In genomic region chr1:151867785-151868403, GRCh38 we compare ENCODE assay signal across 15 cellular contexts. TPM values are rescaled to one million over a fixed set of nuclear protein-coding genes. Genes with fewer than 3 reads are reported as not detected.
DNase-seq lines count a peak whose midpoint lies in the region; ATAC-seq, FAIRE-seq and TF ChIP-seq lines count a peak whose summit lies in the region.
"Had no signal": no experiment of that assay in that cellular context is flagged by ENCODE, and none has a peak within 500 bp of the region (broad histone marks: within the 10 kb centered on the region; RNA-seq: fewer than 3 reads in every experiment).

No MANE protein-coding gene starts in this region.

- H3K4me1 Mint-ChIP-seq in astrocyte (ENCODE audit: low read depth, unreplicated experiment) = peaks cover 7% of the 10 kb centered on the region

- H3K4me2 ChIP-seq in IMR-90 (ENCODE audit: low read depth, low read length) = peak overlapping the region; percentile 21; the same call in 1 of the 2 replicates
- no peak overlapping the region for H3K4me2 ChIP-seq in astrocyte (ENCODE audit: low read length)

- no peaks in the 10 kb centered on the region for H3K36me3 ChIP-seq in IMR-90 (ENCODE audit: control insufficient read depth, insufficient read depth, low read length)
- H3K36me3 ChIP-seq in astrocyte (ENCODE audit: insufficient read depth, low read length) = no peaks in the 10 kb centered on the region
- H3K36me3 ChIP-seq: ovary had no signal

- H2BK5ac ChIP-seq in IMR-90 (ENCODE audit: low read depth, low read length, poor library complexity, severe bottlenecking) = peak overlapping the region; percentile 34

- TF ChIP-seq CTCF in IMR-90 (conservative IDR thresholded peaks at IDR 0.05; ENCODE audit: low read depth, low read length) (no peak), astrocyte (IDR thresholded peaks at IDR 0.05; ENCODE audit: insufficient read depth, low read depth, low read length) (no peak)

- no peak for TF ChIP-seq RAD21 in IMR-90 (IDR thresholded peaks at IDR 0.05; ENCODE audit: low read length)

- no peak overlapping the region for H3K14ac ChIP-seq in IMR-90 (replicated peaks; ENCODE audit: low read depth, low read length)

- H3K4me3 ChIP-seq in IMR-90 (ENCODE audit: insufficient read depth, low read depth, low read length) (no peak overlapping the region), astrocyte (ENCODE audit: insufficient read depth, low read depth, low read length) (no peak overlapping the region)
- H3K4me3 ChIP-seq: ovary had no signal

- H3K9me3 Mint-ChIP-seq in astrocyte (ENCODE audit: unreplicated experiment) = no peaks in the 10 kb centered on the region
- H3K9me3 Mint-ChIP-seq: H9; T-helper 1 cell treated with Interleukin-12 subunit alpha and Interleukin-12 subunit beta and Interleukin-4 antibody, amounts not matched to agents 30 μg/mL and 1 μg/mL, for 36 hours had no signal

- no peak overlapping the region for H2BK15ac ChIP-seq in IMR-90 (ENCODE audit: low read depth, low read length)

- no peak overlapping the region for H3K9ac ChIP-seq in IMR-90 (ENCODE audit: low read depth, low read length)
- H3K9ac ChIP-seq in astrocyte (ENCODE audit: low read length) = no peak overlapping the region

- H3K4me1 ChIP-seq in IMR-90 (ENCODE audit: control insufficient read depth, insufficient read depth, low read length) = no peaks in the 10 kb centered on the region
- H3K4me1 ChIP-seq in astrocyte (ENCODE audit: insufficient read depth, low read length) = no peaks in the 10 kb centered on the region

- H3K18ac ChIP-seq in IMR-90 (ENCODE audit: low read depth, low read length) = peak overlapping the region; percentile 9; the same call in 1 of the 2 replicates

- no peak overlapping the region for H2BK20ac ChIP-seq in IMR-90 (ENCODE audit: low read depth, low read length)

- H3K56ac ChIP-seq in IMR-90 (ENCODE audit: extremely low read depth, insufficient read depth, low read length) = no peak overlapping the region

- H2AK9ac ChIP-seq in IMR-90 (replicated peaks; ENCODE audit: low read depth, low read length, poor library complexity) = no peak overlapping the region

- no peaks in the 10 kb centered on the region for H3K9me1 ChIP-seq in IMR-90 (ENCODE audit: insufficient read depth, low read length)

- no peak overlapping the region for H2AK5ac ChIP-seq in IMR-90 (ENCODE audit: low read depth, low read length)

- H4K8ac ChIP-seq in IMR-90 (ENCODE audit: low read depth in 2 of 2, low read length in 2 of 2) = peak overlapping the region in 1 of 2 experiments; percentile 9; a peak in 1 of 4 replicates

- H4K20me1 ChIP-seq in IMR-90 (ENCODE audit: insufficient read depth, low read length) = no peaks in the 10 kb centered on the region
- no peaks in the 10 kb centered on the region for H4K20me1 ChIP-seq in astrocyte (ENCODE audit: insufficient read depth, low read length)

- peak; percentile 63 for ATAC-seq in IMR-90 (ENCODE audit: low read depth)
- ATAC-seq in left colon = peak; percentile 70
- ATAC-seq in HG02610 (IDR thresholded peaks at IDR 0.05; ENCODE audit: unreplicated experiment) = no peak
- ATAC-seq in Right ventricle myocardium inferior = no peak

- H2BK120ac ChIP-seq in IMR-90 (ENCODE audit: low read depth, low read length) = no peak overlapping the region

- no peak overlapping the region for H3K27ac Mint-ChIP-seq in astrocyte (ENCODE audit: unreplicated experiment)
- H3K27ac Mint-ChIP-seq: H9; T-helper 1 cell treated with Interleukin-12 subunit alpha and Interleukin-12 subunit beta and Interleukin-4 antibody, amounts not matched to agents 30 μg/mL and 1 μg/mL, for 36 hours had no signal

- H3K23ac ChIP-seq in IMR-90 (ENCODE audit: low read depth, low read length) = no peak overlapping the region

- peak overlapping the region; percentile 13; the same call in 1 of the 2 replicates for H4K5ac ChIP-seq in IMR-90 (ENCODE audit: low read depth, low read length)

- H3K27me3 Mint-ChIP-seq in astrocyte (ENCODE audit: low read depth, unreplicated experiment) = peaks cover 4% of the 10 kb centered on the region

- POLR2A ChIA-PET in IMR-90 (lab: Charles Lee; ENCODE audit: unreplicated experiment) = no interaction called here

- no peaks in the 10 kb centered on the region for H3K79me1 ChIP-seq in IMR-90 (ENCODE audit: low read depth in 1 of 2, low read length in 2 of 2)

- no peak for TF ChIP-seq POLR2A in IMR-90 (IDR thresholded peaks at IDR 0.05; ENCODE audit: low read depth, low read length)

- no peak overlapping the region for H4K91ac ChIP-seq in IMR-90 (ENCODE audit: insufficient read depth, low read depth, low read length)

- WGBS in IMR-90 (ENCODE audit: extremely low coverage in 2 of 2, insufficient read length in 1 of 2), 2 experiments = 100% methylated on average over 1 of the region's 7 CpGs; no CpG with 5 or more reads in 1 of the 2 experiments

- H2AFZ ChIP-seq in IMR-90 (replicated peaks; ENCODE audit: low read length, poor library complexity) = no peak overlapping the region
- H2AFZ ChIP-seq in astrocyte (ENCODE audit: low read depth, low read length) = no peak overlapping the region

- H3K4ac ChIP-seq in IMR-90 (ENCODE audit: low read depth, low read length) = no peak overlapping the region

- no peak for FAIRE-seq in astrocyte (lab: Jason Lieb, UNC)

- peaks cover 11% of the 10 kb centered on the region for H3K27me3 ChIP-seq in IMR-90 (ENCODE audit: control insufficient read depth, insufficient read depth, low read length)
- H3K27me3 ChIP-seq in astrocyte (ENCODE audit: insufficient read depth, low read length) = no peaks in the 10 kb centered on the region
- H3K27me3 ChIP-seq: ovary had no signal

- DNase-seq in AG20443 (ENCODE audit: low spot score) = peak; percentile 28
- peak; percentile 74 for DNase-seq in IMR-90
- peak; percentile 39 for DNase-seq in astrocyte (ENCODE audit: low read depth)
- DNase-seq in left colon = no peak
- DNase-seq in pons (ENCODE audit: low spot score) = no peak
- DNase-seq in Right ventricle myocardium inferior (ENCODE audit: missing footprints) = no peak
- DNase-seq in NCI-H1048 (lab: John Stamatoyannopoulos, UW) = no peak
- DNase-seq: activated CD8-positive, alpha-beta memory T cell treated with anti-CD3 and anti-CD28 coated beads, Interleukin-2, amount 50 U/mL, for 4 hours; DMS 273 treated with DMSO at 0.1 percent for 48 hours; effector CD4-positive, alpha-beta T cell; H9; NCI-H2081 treated with DMSO at 0.1 percent for 48 hours; ovary had no signal

- intact Hi-C loops in IMR-90 (cut with micrococcal nuclease) = no loop called here
- intact Hi-C loops in left colon (cut with DNase I, micrococcal nuclease) = no loop called here
- intact Hi-C loops in Right ventricle myocardium inferior (cut with DNase I) = no loop called here

- H3K79me2 ChIP-seq in astrocyte (ENCODE audit: insufficient read depth, low read length) = no peaks in the 10 kb centered on the region

- no TSS peak for BruUV-seq in IMR-90 (replicated peaks; lab: Mats Ljungman, UMichigan)

- in situ Hi-C loops in IMR-90 (cut with MboI; ENCODE audit: low sequenced_read_pairs) = no loop called here

- H3K36me3 Mint-ChIP-seq in astrocyte (ENCODE audit: low read depth, unreplicated experiment) = peaks cover 4% of the 10 kb centered on the region

- dilution Hi-C loops in IMR-90 (cut with HindIII; ENCODE audit: low sequenced_read_pairs, unreplicated experiment) = no loop called here

- CTCF ChIA-PET in IMR-90 (lab: Yijun Ruan, JAX) = no interaction called here

- H3K4me3 Mint-ChIP-seq in astrocyte (ENCODE audit: unreplicated experiment) = no peak overlapping the region
- H3K4me3 Mint-ChIP-seq: H9; T-helper 1 cell treated with Interleukin-12 subunit alpha and Interleukin-12 subunit beta and Interleukin-4 antibody, amounts not matched to agents 30 μg/mL and 1 μg/mL, for 36 hours had no signal

- H3K27ac ChIP-seq in IMR-90 (ENCODE audit: insufficient read depth, low read length) = peak overlapping the region; percentile 65; the same call in 1 of the 2 replicates
- no peak overlapping the region for H3K27ac ChIP-seq in astrocyte (ENCODE audit: low read depth, low read length)
- H3K27ac ChIP-seq: ovary had no signal

- H3K9me3 ChIP-seq in IMR-90 (ENCODE audit: control insufficient read depth, insufficient read depth, low read length) (no peaks in the 10 kb centered on the region), astrocyte (ENCODE audit: insufficient read depth, low read depth, low read length) (no peaks in the 10 kb centered on the region)
- H3K9me3 ChIP-seq: ovary had no signal

TF ChIP-seq in IMR-90, 13 proteins besides CTCF, POLR2A, EP300 and RAD21 (continues in another document):
- TF ChIP-seq NFE2L2 (IDR thresholded peaks at IDR 0.05; ENCODE audit: low read depth, low read length) (no peak), MAZ (IDR thresholded peaks at IDR 0.05; ENCODE audit: borderline replicate concordance, low read depth, low read length) (no peak), RCOR1 (IDR thresholded peaks at IDR 0.05; ENCODE audit: insufficient replicate concordance, low read length) (peak; percentile 92), CEBPB (IDR thresholded peaks at IDR 0.05; ENCODE audit: low read depth, low read length) (peak; percentile 91), RFX5 (IDR thresholded peaks at IDR 0.05; ENCODE audit: low read depth, low read length) (no peak)

RNA-seq across cellular contexts. Expression of gene THEM5, which starts 14.4 kb away (rescaled TPM):
- total RNA-seq in IMR-90 (2012; rRNA removed) = not detected in 2 replicates
- polyA plus RNA-seq in IMR-90 (2012; rRNA removed) = not detected in 2 replicates
- not detected in 2 replicates for polyA plus RNA-seq in IMR-90 (2012; cell fraction: cytosol; rRNA removed)
- polyA plus RNA-seq in IMR-90 (2012; cell fraction: nucleus; rRNA removed; ENCODE audit: low replicate concordance) = not detected in 2 replicates
- total RNA-seq in astrocyte = not detected in 2 replicates
- total RNA-seq in left colon = not detected
- not detected for total RNA-seq in Right ventricle myocardium inferior
- total RNA-seq: H9, ovary had no signal

RNA-seq across cellular contexts. Expression of gene C2CD4D, which starts 28.3 kb away (rescaled TPM):
- total RNA-seq in IMR-90 (2012; rRNA removed) (not detected in 2 replicates), astrocyte (0.16 and 0.22 TPM in 2 replicates), left colon (under 1 TPM; 0.81 to 0.92 TPM), Right ventricle myocardium inferior (not detected)
- polyA plus RNA-seq in IMR-90 (2012; rRNA removed) = not detected in 2 replicates
- polyA plus RNA-seq in IMR-90 (2012; cell fraction: cytosol; rRNA removed) = 0.03 TPM in 1 of 2 replicates, not detected in the other
- polyA plus RNA-seq in IMR-90 (2012; cell fraction: nucleus; rRNA removed; ENCODE audit: low replicate concordance) = not detected in 2 replicates

RNA-seq across cellular contexts. Expression of gene RORC, which starts 36.3 kb away (rescaled TPM):
- total RNA-seq in IMR-90 (2012; rRNA removed) (not detected in 2 replicates), astrocyte (not detected in 2 replicates), left colon (10 to 100 TPM; 18.3 TPM), Right ventricle myocardium inferior (11.3 TPM)
- polyA plus RNA-seq in IMR-90 (2012; rRNA removed) = not detected in 2 replicates
- polyA plus RNA-seq in IMR-90 (2012; cell fraction: cytosol; rRNA removed) = not detected in 2 replicates
- not detected in 2 replicates for polyA plus RNA-seq in IMR-90 (2012; cell fraction: nucleus; rRNA removed; ENCODE audit: low replicate concordance)

RNA-seq across cellular contexts. Expression of gene THEM4, which starts 41.4 kb away (rescaled TPM):
- total RNA-seq in IMR-90 (2012; rRNA removed) (7.3 and 8.3 TPM in 2 replicates), astrocyte (15.7 and 17.5 TPM in 2 replicates), left colon (10 to 100 TPM in 1 of 2 donors, 1 to 10 TPM in 1; 7.3 to 11.0 TPM), Right ventricle myocardium inferior (16.3 TPM)
- polyA plus RNA-seq in IMR-90 (2012; rRNA removed) = 12.2 and 15.7 TPM in 2 replicates
- polyA plus RNA-seq in IMR-90 (2012; cell fraction: cytosol; rRNA removed) = 5.9 and 6.6 TPM in 2 replicates
- 4.0 and 16.7 TPM in 2 replicates for polyA plus RNA-seq in IMR-90 (2012; cell fraction: nucleus; rRNA removed; ENCODE audit: low replicate concordance)

Comparison
In these comparisons a context has a peak if more than half of its experiments do, and no peak if none do; other contexts are left out.
1. DNase-seq: peak in AG20443 (single experiment), IMR-90 (single experiment) and astrocyte (single experiment); none in left colon (0 of 2), pons (single experiment), Right ventricle myocardium inferior (single experiment) and NCI-H1048 (single experiment).
2. ATAC-seq: peak in IMR-90 (single experiment) and left colon (single experiment); none in HG02610 (single experiment) and Right ventricle myocardium inferior (single experiment).
3. RNA of gene RORC, which starts 36.3 kb away (total RNA-seq): 18.3 TPM in left colon and 11.3 TPM in Right ventricle myocardium inferior (single experiment); not detected in astrocyte and not detected in IMR-90; every median in the first group is over 10 times any median in the second.